Comparison of ENCODE assay signal across 6 cellular contexts in the genomic region with DNA sequence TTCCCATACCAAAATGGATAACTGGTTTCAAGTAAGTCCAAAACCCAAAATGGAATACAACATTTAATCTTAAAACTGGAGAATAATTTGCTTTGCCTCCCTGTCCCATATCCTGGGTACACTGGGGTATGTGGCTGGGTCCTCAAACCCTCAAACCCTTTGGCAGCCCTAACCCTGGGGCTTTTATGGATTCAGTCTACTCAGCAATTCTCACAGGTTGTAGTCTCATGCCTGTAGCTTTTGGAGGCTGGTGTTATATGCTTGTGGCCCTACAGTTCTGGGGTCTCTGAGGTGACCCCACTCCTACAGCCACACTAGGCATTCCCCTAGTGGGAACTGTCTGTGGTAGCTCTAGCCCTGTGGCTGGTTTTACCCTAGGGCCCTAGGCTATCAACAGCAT.
"Had no signal": no experiment of that assay in that cellular context is flagged by ENCODE, and none has a peak within 500 bp of the region (broad histone marks: within the 10 kb centered on the region; RNA-seq: fewer than 3 reads in every experiment).

No MANE protein-coding gene starts in this region.

- H3K4me2 ChIP-seq: KMS-11 had no signal

- FAIRE-seq: HTR-8/SVneo, K562 had no signal

- H3K9ac ChIP-seq: KMS-11 had no signal

- ATAC-seq: K562 had no signal

- H3K4me3 ChIP-seq: K562 had no signal

- DNase-seq: KBM-7, KG1 had no signal

- H3K27ac ChIP-seq: HL-60, KMS-11 had no signal
